Comparison of ENCODE assay signal across 1 cellular context in genomic region chr2:96245609-96246390, GRCh38.
TF ChIP-seq lines count a peak whose summit lies in the region.

No MANE protein-coding gene starts in this region.

TF ChIP-seq in HepG2, 621 proteins besides CTCF, POLR2A, EP300 and RAD21:
- TF ChIP-seq PATZ1 (CRISPR knock-in tag; IDR thresholded peaks at IDR 0.05) (no peak), SOX6 (IDR thresholded peaks at IDR 0.05) (no peak), SOX6 (CRISPR knock-in tag; IDR thresholded peaks at IDR 0.05) (0 out of 2 replicates have a peak, but pooled peaks have one; percentile 15), SATB2 (CRISPR knock-in tag; IDR thresholded peaks at IDR 0.05) (no peak), RFX5 (IDR thresholded peaks at IDR 0.05; ENCODE audit: low read depth, low read length) (0 out of 2 replicates have a peak, but pooled peaks have one; percentile 4), ZSCAN29 (CRISPR knock-in tag; conservative IDR thresholded peaks at IDR 0.05) (no peak), LCORL (IDR thresholded peaks at IDR 0.05) (no peak), LCORL (CRISPR knock-in tag; IDR thresholded peaks at IDR 0.05) (no peak), MIER3 (CRISPR knock-in tag; IDR thresholded peaks at IDR 0.05; ENCODE audit: borderline replicate concordance) (no peak), ZC3H13 (CRISPR knock-in tag; IDR thresholded peaks at IDR 0.05) (no peak), ZBTB37 (CRISPR knock-in tag; IDR thresholded peaks at IDR 0.05) (no peak), ZIK1 (CRISPR knock-in tag; IDR thresholded peaks at IDR 0.05; ENCODE audit: borderline replicate concordance, low read depth) (no peak), ZNF17 (CRISPR knock-in tag; IDR thresholded peaks at IDR 0.05) (peak; percentile 91), ZHX1 (CRISPR knock-in tag; IDR thresholded peaks at IDR 0.05; ENCODE audit: low read depth) (no peak), RBM22 (optimal IDR thresholded peaks at IDR 0.05; ENCODE audit: low read length) (peak; percentile 21)
- TF ChIP-seq, protein P1, sequence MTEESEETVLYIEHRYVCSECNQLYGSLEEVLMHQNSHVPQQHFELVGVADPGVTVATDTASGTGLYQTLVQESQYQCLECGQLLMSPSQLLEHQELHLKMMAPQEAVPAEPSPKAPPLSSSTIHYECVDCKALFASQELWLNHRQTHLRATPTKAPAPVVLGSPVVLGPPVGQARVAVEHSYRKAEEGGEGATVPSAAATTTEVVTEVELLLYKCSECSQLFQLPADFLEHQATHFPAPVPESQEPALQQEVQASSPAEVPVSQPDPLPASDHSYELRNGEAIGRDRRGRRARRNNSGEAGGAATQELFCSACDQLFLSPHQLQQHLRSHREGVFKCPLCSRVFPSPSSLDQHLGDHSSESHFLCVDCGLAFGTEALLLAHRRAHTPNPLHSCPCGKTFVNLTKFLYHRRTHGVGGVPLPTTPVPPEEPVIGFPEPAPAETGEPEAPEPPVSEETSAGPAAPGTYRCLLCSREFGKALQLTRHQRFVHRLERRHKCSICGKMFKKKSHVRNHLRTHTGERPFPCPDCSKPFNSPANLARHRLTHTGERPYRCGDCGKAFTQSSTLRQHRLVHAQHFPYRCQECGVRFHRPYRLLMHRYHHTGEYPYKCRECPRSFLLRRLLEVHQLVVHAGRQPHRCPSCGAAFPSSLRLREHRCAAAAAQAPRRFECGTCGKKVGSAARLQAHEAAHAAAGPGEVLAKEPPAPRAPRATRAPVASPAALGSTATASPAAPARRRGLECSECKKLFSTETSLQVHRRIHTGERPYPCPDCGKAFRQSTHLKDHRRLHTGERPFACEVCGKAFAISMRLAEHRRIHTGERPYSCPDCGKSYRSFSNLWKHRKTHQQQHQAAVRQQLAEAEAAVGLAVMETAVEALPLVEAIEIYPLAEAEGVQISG (CRISPR knock-in tag; IDR thresholded peaks at IDR 0.05) = no peak
